ENCODE assay signal across 20 cellular contexts in genomic region chr11:47352556-47352955, GRCh38. TPM values are rescaled to one million over a fixed set of nuclear protein-coding genes. Genes with fewer than 3 reads are reported as not detected.
A peak's percentile ranks its signal among the peaks of the same experiment; 100 is the strongest.
DNase-seq lines count a peak whose midpoint lies in the region; ATAC-seq and TF ChIP-seq lines count a peak whose summit lies in the region.
"Had no signal": no experiment of that assay in that cellular context is flagged by ENCODE, and none has a peak within 500 bp of the region (broad histone marks: within the 10 kb centered on the region; RNA-seq: fewer than 3 reads in every experiment).

MYBPC3 (minus strand) TSS chr11:47352702; CDS start chr11:47352647, 55 bp downstream.

- peaks cover 15 to 22% of the 10 kb centered on the region in 2 donors for H3K36me3 Mint-ChIP-seq in CD14-positive monocyte
- H3K36me3 Mint-ChIP-seq in dendritic cell treated with granulocyte-macrophage colony-stimulating factor and Interleukin-4, amounts not matched to agents 40 ng/mL and 50 ng/mL, for 4 days (ENCODE audit: low read depth), result peaks cover 36% of the 10 kb centered on the region
- no peaks in the 10 kb centered on the region for H3K36me3 Mint-ChIP-seq in activated naive CD4-positive, alpha-beta T cell treated with anti-CD3 and anti-CD28 coated beads, Interleukin-2, amount 50 U/mL, for 72 hours

- H3K27ac Mint-ChIP-seq in CD14-positive monocyte, result peak within 1 kb of the TSS in 6 of 7 donors; percentile 48 to 73 (median 58)
- H3K27ac Mint-ChIP-seq in dendritic cell treated with granulocyte-macrophage colony-stimulating factor and Interleukin-4, amounts not matched to agents 40 ng/mL and 50 ng/mL, for 4 days, result peak within 1 kb of the TSS; percentile 11
- peak within 1 kb of the TSS in 1 of 2 donors; percentile 44 for H3K27ac Mint-ChIP-seq in activated naive CD4-positive, alpha-beta T cell treated with anti-CD3 and anti-CD28 coated beads, Interleukin-2, amount 50 U/mL, for 72 hours

- peaks cover 0 to 2% (median 0%) of the 10 kb centered on the region in 7 donors for H3K9me3 Mint-ChIP-seq in CD14-positive monocyte
- no peaks in the 10 kb centered on the region for H3K9me3 Mint-ChIP-seq in dendritic cell treated with granulocyte-macrophage colony-stimulating factor and Interleukin-4, amounts not matched to agents 40 ng/mL and 50 ng/mL, for 4 days
- no peaks in the 10 kb centered on the region for H3K9me3 Mint-ChIP-seq in activated naive CD4-positive, alpha-beta T cell treated with anti-CD3 and anti-CD28 coated beads, Interleukin-2, amount 50 U/mL, for 72 hours

- intact Hi-C loops in CD14-positive monocyte (cut with micrococcal nuclease) (no loop called here), left cardiac atrium (cut with DNase I) (loop anchor here (5.0 to 10.0 kb wide), 4 partner anchors 80 to 458 kb away; partner anchors contain the start of gene MADD (in 1 of the 2))
- intact Hi-C loops in dendritic cell treated with granulocyte-macrophage colony-stimulating factor and Interleukin-4, amounts not matched to agents 40 ng/mL and 50 ng/mL, for 4 days (cut with micrococcal nuclease), result no loop called here

- H3K4me3 ChIP-seq in neuronal stem cell (ENCODE audit: low read length in 2 of 2), result no peak within 1 kb of the TSS
- H3K4me3 ChIP-seq in upper lobe of left lung, result no peak within 1 kb of the TSS
- H3K4me3 ChIP-seq: A549, SJSA1 had no signal

- peaks cover 3 to 5% of the 10 kb centered on the region in 2 donors for H3K4me1 ChIP-seq in neuronal stem cell (ENCODE audit: control insufficient read depth in 2 of 2, insufficient read depth in 1 of 2, low read depth in 1 of 2, low read length in 2 of 2)
- H3K4me1 ChIP-seq in upper lobe of left lung, result peaks cover 3 to 11% (median 5%) of the 10 kb centered on the region in 4 donors

- no CpG with 5 or more reads among the region's 5 CpGs for WGBS in neuronal stem cell (ENCODE audit: extremely low coverage in 2 of 2, insufficient read length in 2 of 2, insufficient replicate concordance in 1 of 2), 2 donors
- WGBS in upper lobe of left lung, 2 donors, result 78 to 85% methylated on average over 4 to 5 of the region's 5 CpGs

- no peak within 1 kb of the TSS for H3K4me3 Mint-ChIP-seq in CD14-positive monocyte
- no peak within 1 kb of the TSS for H3K4me3 Mint-ChIP-seq in dendritic cell treated with granulocyte-macrophage colony-stimulating factor and Interleukin-4, amounts not matched to agents 40 ng/mL and 50 ng/mL, for 4 days

- peaks cover 0 to 14% of the 10 kb centered on the region in 2 donors for H3K9me3 ChIP-seq in neuronal stem cell (replicated peaks in 1 of 2; ENCODE audit: control insufficient read depth in 2 of 2, insufficient read depth in 1 of 2, low read depth in 1 of 2, low read length in 2 of 2)
- no peaks in the 10 kb centered on the region for H3K9me3 ChIP-seq in upper lobe of left lung
- H3K9me3 ChIP-seq: A549, SJSA1 had no signal

- H3K36me3 ChIP-seq in neuronal stem cell (replicated peaks in 1 of 2; ENCODE audit: control insufficient read depth in 2 of 2, insufficient read depth in 2 of 2, low read length in 2 of 2) (no peaks in the 10 kb centered on the region), upper lobe of left lung (no peaks in the 10 kb centered on the region)
- H3K36me3 ChIP-seq: SJSA1 had no signal

- H3K9ac ChIP-seq in neuronal stem cell (ENCODE audit: low read depth, low read length, poor library complexity), result no peak within 1 kb of the TSS

- no peak for DNase-seq in CD14-positive monocyte (ENCODE audit: low spot score)
- no peak for DNase-seq in left cardiac atrium
- no peak for DNase-seq in neuronal stem cell (ENCODE audit: low spot score)
- DNase-seq in NCI-H2171 treated with DMSO at 0.1 percent for 48 hours (lab: John Stamatoyannopoulos, UW), result no peak
- DNase-seq in activated gamma-delta T cell treated with Interleukin-2 at 50 U/mL for 16 hours, result no peak
- DNase-seq in upper lobe of left lung, result no peak
- DNase-seq in activated naive CD4-positive, alpha-beta T cell treated with anti-CD3 and anti-CD28 coated beads, Interleukin-2, amount 50 U/mL, for 72 hours (ENCODE audit: low spot score in 2 of 2), result no peak
- DNase-seq: C1 segment of cervical spinal cord, DMS79 treated with DMSO at 0.1 percent for 48 hours, KG1, NCI-H1417, NCI-H187, NCI-H226, NCI-H524 treated with DMSO at 0.1 percent for 48 hours had no signal

- H3K79me1 ChIP-seq in neuronal stem cell (ENCODE audit: low read depth, low read length), result peaks cover 1% of the 10 kb centered on the region

- H4K8ac ChIP-seq in neuronal stem cell (ENCODE audit: low read depth, low read length), result no peak within 1 kb of the TSS

- H3K27me3 ChIP-seq in neuronal stem cell (ENCODE audit: control insufficient read depth in 3 of 3, insufficient read depth in 3 of 3, low read depth in 1 of 3, low read length in 3 of 3), result peaks cover 0 to 18% (median 0%) of the 10 kb centered on the region in 3 experiments
- no peaks in the 10 kb centered on the region for H3K27me3 ChIP-seq in upper lobe of left lung
- H3K27me3 ChIP-seq: SJSA1 had no signal

- H3K18ac ChIP-seq in neuronal stem cell (ENCODE audit: low read length), result peak within 1 kb of the TSS; percentile 8

- no peak within 1 kb of the TSS for H3K27ac ChIP-seq in neuronal stem cell (replicated peaks; ENCODE audit: low read length)
- H3K27ac ChIP-seq in upper lobe of left lung, result no peak within 1 kb of the TSS
- H3K27ac ChIP-seq: A549, SJSA1 had no signal

- no peak within 1 kb of the TSS for H3K4me2 ChIP-seq in neuronal stem cell (ENCODE audit: insufficient read depth, low read length, poor library complexity, severe bottlenecking)
- H3K4me2 ChIP-seq: A549 had no signal

- H3K27me3 Mint-ChIP-seq in CD14-positive monocyte (ENCODE audit: low read depth in 3 of 3), result peaks cover 0 to 7% (median 0%) of the 10 kb centered on the region in 3 donors
- H3K27me3 Mint-ChIP-seq in dendritic cell treated with granulocyte-macrophage colony-stimulating factor and Interleukin-4, amounts not matched to agents 40 ng/mL and 50 ng/mL, for 4 days, result no peaks in the 10 kb centered on the region

- no peak for TF ChIP-seq POLR2A in upper lobe of left lung (IDR thresholded peaks at IDR 0.05)

- H3K14ac ChIP-seq in neuronal stem cell (ENCODE audit: low read length), result no peak within 1 kb of the TSS

- H2AK5ac ChIP-seq in neuronal stem cell (ENCODE audit: low read depth, low read length), result peak within 1 kb of the TSS; percentile 67

- H2AFZ ChIP-seq in neuronal stem cell (ENCODE audit: low read length), result no peak within 1 kb of the TSS

- peak; percentile 56 to 57 for ATAC-seq in left cardiac atrium
- no peak for ATAC-seq in upper lobe of left lung (ENCODE audit: low FRiP score in 2 of 2)
- no peak for ATAC-seq in activated naive CD4-positive, alpha-beta T cell treated with anti-CD3 and anti-CD28 coated beads, Interleukin-2, amount 50 U/mL, for 72 hours
- ATAC-seq: A549 had no signal

- no peak within 1 kb of the TSS for H3K23ac ChIP-seq in neuronal stem cell (ENCODE audit: low read depth, low read length, poor library complexity)

- H2BK120ac ChIP-seq in neuronal stem cell (ENCODE audit: low read depth, low read length), result no peak within 1 kb of the TSS

- no peak for TF ChIP-seq CTCF in CD14-positive monocyte (IDR thresholded peaks at IDR 0.05)
- no peak for TF ChIP-seq CTCF in upper lobe of left lung (IDR thresholded peaks at IDR 0.05)

- H2BK12ac ChIP-seq in neuronal stem cell (ENCODE audit: low read length), result no peak within 1 kb of the TSS

- no peak within 1 kb of the TSS for H2BK5ac ChIP-seq in neuronal stem cell (ENCODE audit: low read length)

- H3K4ac ChIP-seq in neuronal stem cell (ENCODE audit: low read length), result no peak within 1 kb of the TSS

- peaks cover 3% of the 10 kb centered on the region for H3K4me1 Mint-ChIP-seq in CD14-positive monocyte
- H3K4me1 Mint-ChIP-seq in dendritic cell treated with granulocyte-macrophage colony-stimulating factor and Interleukin-4, amounts not matched to agents 40 ng/mL and 50 ng/mL, for 4 days (ENCODE audit: low read depth), result peaks cover 4% of the 10 kb centered on the region

- H4K91ac ChIP-seq in neuronal stem cell (ENCODE audit: low read depth, low read length, poor library complexity), result no peak within 1 kb of the TSS

- H2BK15ac ChIP-seq in neuronal stem cell (ENCODE audit: low read length), result no peak within 1 kb of the TSS

- no peak for TF ChIP-seq EP300 in upper lobe of left lung (IDR thresholded peaks at IDR 0.05)

RNA-seq across cellular contexts. Expression of gene MYBPC3, which starts in this region (rescaled TPM):
- polyA plus RNA-seq in CD14-positive monocyte, result under 1 TPM in 1 of 2 donors, not detected in 1; 0.03 TPM
- total RNA-seq in left cardiac atrium, result 1,000 to 10,000 TPM in 1 of 2 donors, 100 to 1,000 TPM in 1; 966 to 1,049 TPM
- not detected for polyA plus RNA-seq in neuronal stem cell (2013, experiment 1 of 2)
- polyA plus RNA-seq in neuronal stem cell (2013, experiment 2 of 2), result 0.01 TPM
- total RNA-seq in upper lobe of left lung, result 1 to 10 TPM in 3 of 6 donors, under 1 TPM in 2, not detected in 1; 0.61 to 1.8 (median 1.0) TPM
- total RNA-seq in activated naive CD4-positive, alpha-beta T cell treated with anti-CD3 and anti-CD28 coated beads, Interleukin-2, amount 50 U/mL, for 72 hours, result not detected
- total RNA-seq: H4, HT-29, M059J, SJSA1 had no signal

Comparison
In these comparisons a context has a peak if more than half of its experiments do, and no peak if none do; other contexts are left out.
1. RNA of gene MYBPC3 (total RNA-seq): 966 to 1,049 TPM in left cardiac atrium; 0.61 to 1.8 TPM in upper lobe of left lung and not detected in activated naive CD4-positive, alpha-beta T cell treated with anti-CD3 and anti-CD28 coated beads, Interleukin-2, amount 50 U/mL, for 72 hours; every median in the first group is over 100 times any median in the second.
2. ATAC-seq: peak in left cardiac atrium (2 of 2); none in upper lobe of left lung (0 of 2) and activated naive CD4-positive, alpha-beta T cell treated with anti-CD3 and anti-CD28 coated beads, Interleukin-2, amount 50 U/mL, for 72 hours (0 of 2).
3. intact Hi-C loops: an anchor here in left cardiac atrium (5.0 to 10.0 kb wide); none called in CD14-positive monocyte and dendritic cell treated with granulocyte-macrophage colony-stimulating factor and Interleukin-4, amounts not matched to agents 40 ng/mL and 50 ng/mL, for 4 days.